ENCODE assay signal across 15 cellular contexts in the genomic region with DNA sequence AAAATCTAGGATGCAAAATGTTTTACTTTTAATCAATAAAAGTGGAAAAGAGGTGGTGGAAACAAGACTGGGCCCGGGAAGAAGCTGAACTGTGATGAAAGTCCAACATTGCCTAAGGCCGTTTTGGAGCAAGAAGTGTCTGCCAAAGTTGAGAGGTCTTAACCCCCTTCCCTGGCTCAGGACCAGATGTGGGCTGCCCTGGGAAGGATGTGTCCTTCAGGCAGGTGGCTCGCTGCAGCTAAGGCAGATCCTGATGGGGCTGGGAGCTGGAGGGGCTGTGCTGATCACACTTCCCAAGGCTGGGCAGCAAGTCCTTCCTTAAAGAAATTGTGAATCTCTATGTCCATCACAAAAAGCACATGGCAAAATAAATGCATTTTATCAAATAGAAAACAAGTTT.
DNase-seq lines count a peak whose midpoint lies in the region; FAIRE-seq and TF ChIP-seq lines count a peak whose summit lies in the region.
"Had no signal": no experiment of that assay in that cellular context is flagged by ENCODE, and none has a peak within 500 bp of the region (broad histone marks: within the 10 kb centered on the region; RNA-seq: fewer than 3 reads in every experiment).

No MANE protein-coding gene starts in this region.

- H3K36me3 Mint-ChIP-seq in H9 (ENCODE audit: insufficient read depth in 1 of 3, low read depth in 3 of 3) = peaks cover 0 to 2% (median 0%) of the 10 kb centered on the region in 3 experiments; a peak in 1 of 7 replicates
- H3K36me3 Mint-ChIP-seq: CD4-positive, alpha-beta memory T cell had no signal

- H3K9me3 ChIP-seq in H9 (ENCODE audit: control insufficient read depth, low read depth, low read length) = no peaks in the 10 kb centered on the region
- H3K9me3 ChIP-seq in spleen = peaks cover 0 to 8% (median 3%) of the 10 kb centered on the region in 8 donors

- no peaks in the 10 kb centered on the region for H3K79me2 ChIP-seq in H9 (ENCODE audit: insufficient read depth, low read length)

- no peaks in the 10 kb centered on the region for H3K79me1 ChIP-seq in H9 (ENCODE audit: insufficient read depth, low read depth, low read length, poor library complexity, severe bottlenecking)

- no peak overlapping the region for H3K4ac ChIP-seq in H9 (ENCODE audit: low read depth, low read length)

- H3K4me1 ChIP-seq in H9 (ENCODE audit: insufficient read depth, low read length) (no peaks in the 10 kb centered on the region; the same call in 1 of the 2 replicates), spleen (no peaks in the 10 kb centered on the region)

- H2BK20ac ChIP-seq in H9 (ENCODE audit: low read depth, low read length, poor library complexity, severe bottlenecking) = no peak overlapping the region

- no peak overlapping the region for H2AK5ac ChIP-seq in H9 (ENCODE audit: insufficient read length, low read length)

- no peak overlapping the region for H3K4me2 ChIP-seq in H9 (ENCODE audit: insufficient read depth, insufficient read length, low read length)

- H2BK15ac ChIP-seq in H9 (ENCODE audit: low read depth, low read length) = no peak overlapping the region

- no peaks in the 10 kb centered on the region for H4K20me1 ChIP-seq in H9 (ENCODE audit: control insufficient read depth, insufficient read depth, insufficient read length)

- no peak overlapping the region for H2BK120ac ChIP-seq in H9 (ENCODE audit: low read depth, low read length, poor library complexity, severe bottlenecking)

- WGBS in H9 (ENCODE audit: extremely low coverage, insufficient read length, low lambda C conversion rate) = no CpG with 5 or more reads among the region's 3 CpGs
- WGBS in spleen, 5 donors = 60 to 77% (median 65%) methylated on average over 3 of the region's 3 CpGs

- no peaks in the 10 kb centered on the region for H3K36me3 ChIP-seq in spleen

- TF ChIP-seq POLR2A in spleen (IDR thresholded peaks at IDR 0.05) = no peak
- no peak for TF ChIP-seq POLR2A in H54 (IDR thresholded peaks at IDR 0.05; ENCODE audit: low read depth, low read length)

- H3K27ac ChIP-seq in H9 (ENCODE audit: insufficient read length, low read depth, low read length) (no peak overlapping the region), spleen (no peak overlapping the region)
- H3K27ac ChIP-seq: C4-2B had no signal

- H3K9me3 Mint-ChIP-seq in H9 = peaks cover 3 to 5% of the 10 kb centered on the region in 2 experiments; a peak in 4 of 5 replicates

- H2BK5ac ChIP-seq in H9 (ENCODE audit: insufficient read length, low read length) = no peak overlapping the region

- no peak overlapping the region for H4K8ac ChIP-seq in H9 (replicated peaks; ENCODE audit: insufficient read length, low read depth, low read length)

- H4K91ac ChIP-seq in H9 (ENCODE audit: insufficient read length, low read depth, low read length) = no peak overlapping the region

- no peak for FAIRE-seq in H54 (lab: Jason Lieb, UNC)
- FAIRE-seq: GM12891, H1, HepG2, HTR-8/SVneo had no signal

- no peak overlapping the region for H3K56ac ChIP-seq in H9 (ENCODE audit: insufficient read length, low read depth, low read length)

- no peak overlapping the region for H3K4me3 Mint-ChIP-seq in H9
- H3K4me3 Mint-ChIP-seq: B cell; CD4-positive, alpha-beta memory T cell had no signal

- H3K18ac ChIP-seq in H9 (ENCODE audit: insufficient read length, low read depth, low read length) = no peak overlapping the region

- no peak overlapping the region for H3K27ac Mint-ChIP-seq in H9
- H3K27ac Mint-ChIP-seq: B cell; CD4-positive, alpha-beta memory T cell had no signal

- H3T11ph ChIP-seq in H9 (ENCODE audit: low read length) = no peak overlapping the region

- H3K23me2 ChIP-seq in H9 (ENCODE audit: insufficient read length, low read depth, low read length, poor library complexity, severe bottlenecking) = no peaks in the 10 kb centered on the region

- no peak overlapping the region for H3K23ac ChIP-seq in H9 (ENCODE audit: insufficient read length, low read depth, low read length)

- no peak overlapping the region for H3K14ac ChIP-seq in H9 (ENCODE audit: insufficient read depth, low read length)

- H3K9ac ChIP-seq in H9 (ENCODE audit: extremely low read depth, insufficient read length, low read length) = no peak overlapping the region

- TF ChIP-seq CTCF in H9 (conservative IDR thresholded peaks at IDR 0.05) (no peak), spleen (IDR thresholded peaks at IDR 0.05 in 8 of 11, conservative IDR thresholded peaks at IDR 0.05 in 3 of 11) (no peak)

- no peak overlapping the region for H4K5ac ChIP-seq in H9 (ENCODE audit: insufficient read length, low read depth, low read length)

- no peaks in the 10 kb centered on the region for H3K27me3 ChIP-seq in H9 (ENCODE audit: insufficient read depth, low read length)
- H3K27me3 ChIP-seq in spleen (replicated peaks in 1 of 7) = no peaks in the 10 kb centered on the region

- H3K27me3 Mint-ChIP-seq in H9 (ENCODE audit: low read depth) = no peaks in the 10 kb centered on the region
- H3K27me3 Mint-ChIP-seq: B cell; CD4-positive, alpha-beta memory T cell had no signal

- intact Hi-C loops in spleen (cut with DNase I; ENCODE audit: low total_unique reads) = no loop called here

- peak; percentile 32 for DNase-seq in H9
- DNase-seq in NCI-H69 (lab: John Stamatoyannopoulos, UW) = peak; percentile 20
- DNase-seq in islet precursor cell = peak; percentile 60
- DNase-seq in spleen = peak; percentile 49
- DNase-seq in NCI-H1092 treated with DMSO at 0.1 percent for 48 hours (lab: John Stamatoyannopoulos, UW) = no peak
- no peak for DNase-seq in activated gamma-delta T cell treated with Interleukin-2 at 50 U/mL for 16 hours
- no peak for DNase-seq in H54 (ENCODE audit: insufficient read length, low spot score)
- DNase-seq: CD4-positive, alpha-beta memory T cell; DMS79 had no signal

- H2AFZ ChIP-seq in H9 (ENCODE audit: low read length) = no peak overlapping the region

- H3K4me3 ChIP-seq in spleen = no peak overlapping the region

- H3K4me1 Mint-ChIP-seq in H9 = peaks cover 10% of the 10 kb centered on the region in 2 experiments
- H3K4me1 Mint-ChIP-seq: B cell; CD4-positive, alpha-beta memory T cell had no signal

- H2BK12ac ChIP-seq in H9 (ENCODE audit: insufficient read length, low read depth, low read length) = no peak overlapping the region

Comparison
In these comparisons a context has a peak if more than half of its experiments do, and no peak if none do; other contexts are left out.
1. DNase-seq: peak in H9 (single experiment), NCI-H69 (single experiment), islet precursor cell (single experiment) and spleen (single experiment); none in NCI-H1092 treated with DMSO at 0.1 percent for 48 hours (single experiment), activated gamma-delta T cell treated with Interleukin-2 at 50 U/mL for 16 hours (single experiment) and H54 (single experiment).